Comparison of ENCODE assay signal across 26 cellular contexts in genomic region chr5:157865844-157866243, GRCh38. TPM values are rescaled to one million over a fixed set of nuclear protein-coding genes. Genes with fewer than 3 reads are reported as not detected.
A peak's percentile ranks its signal among the peaks of the same experiment; 100 is the strongest.
DNase-seq lines count a peak whose midpoint lies in the region; ATAC-seq and TF ChIP-seq lines count a peak whose summit lies in the region.
"Had no signal": no experiment of that assay in that cellular context is flagged by ENCODE, and none has a peak within 500 bp of the region (broad histone marks: within the 10 kb centered on the region; RNA-seq: fewer than 3 reads in every experiment).

No MANE protein-coding gene starts in this region.

- no peak for TF ChIP-seq POLR2A in GM18505 (IDR thresholded peaks at IDR 0.05; ENCODE audit: borderline replicate concordance, extremely low read depth, insufficient read depth, insufficient read length)

- no peak overlapping the region for H3K27ac ChIP-seq in aorta (ENCODE audit: low read depth in 1 of 2, low read length in 2 of 2)
- H3K27ac ChIP-seq: cardiac muscle cell, HL-60, lower lobe of right lung, neutrophil, stomach, tibial nerve had no signal

- peak; percentile 62 for DNase-seq in AG08396 (ENCODE audit: low spot score)
- peak; percentile 6 for DNase-seq in NCI-H69 (lab: John Stamatoyannopoulos, UW)
- DNase-seq in epithelial cell of esophagus (ENCODE audit: low read depth): peak; percentile 69
- no peak for DNase-seq in mucosa of descending colon
- DNase-seq in aorta: no peak
- no peak for DNase-seq in NCI-H748 (lab: John Stamatoyannopoulos, UW; ENCODE audit: unreplicated experiment)
- DNase-seq: activated B cell treated with CpG ODN at 0.5 μM for 24 hours; activated CD4-positive, alpha-beta T cell treated with anti-CD3 and anti-CD28 coated beads, Interleukin-2, amount 50 U/mL, for 48 hours; activated CD8-positive, alpha-beta memory T cell treated with anti-CD3 and anti-CD28 coated beads, Interleukin-2, amount 50 U/mL, for 48 hours; activated effector memory CD4-positive, alpha-beta T cell treated with anti-CD3 and anti-CD28 coated beads, Interleukin-2, amount 50 U/mL, for 16 hours; C1 segment of cervical spinal cord; cortex of kidney; foreskin melanocyte; lower lobe of right lung; MM.1S; NCI-H2171; NCI-H748 treated with DMSO at 0.1 percent for 48 hours; stimulated activated CD4-positive, alpha-beta T cell treated with anti-CD3 and anti-CD28 coated beads, Interleukin-12 subunit alpha, Interleukin-12 subunit beta, amount 100 ng/mL, for 4 hours; stomach; T1000 had no signal

- H3K4me1 ChIP-seq in mucosa of descending colon (ENCODE audit: low read depth) (peaks cover 7% of the 10 kb centered on the region), aorta (ENCODE audit: control insufficient read depth in 1 of 2, insufficient read depth in 2 of 2, low read length in 2 of 2) (no peaks in the 10 kb centered on the region)
- H3K4me1 ChIP-seq: lower lobe of right lung, tibial nerve had no signal

- ATAC-seq in mucosa of descending colon (peak; percentile 73), aorta (ENCODE audit: low FRiP score) (no peak), HG03457 (IDR thresholded peaks at IDR 0.05; ENCODE audit: unreplicated experiment) (no peak), GM18505 (IDR thresholded peaks at IDR 0.05; ENCODE audit: unreplicated experiment) (no peak)
- ATAC-seq: lower lobe of right lung had no signal

- intact Hi-C loops in mucosa of descending colon (cut with DNase I, micrococcal nuclease): no loop called here
- intact Hi-C loops in aorta (cut with DNase I): no loop called here

- 72 to 73% methylated on average over 4 of the region's 4 CpGs for WGBS in aorta, 2 donors

- H3K9me3 ChIP-seq in mucosa of descending colon: no peaks in the 10 kb centered on the region
- H3K9me3 ChIP-seq in aorta (ENCODE audit: control insufficient read depth, low read length): no peaks in the 10 kb centered on the region
- H3K9me3 ChIP-seq: lower lobe of right lung, neutrophil, stomach, tibial nerve had no signal

- H3K36me3 ChIP-seq in mucosa of descending colon (ENCODE audit: low read depth): no peaks in the 10 kb centered on the region
- no peaks in the 10 kb centered on the region for H3K36me3 ChIP-seq in aorta (ENCODE audit: control insufficient read depth in 1 of 2, insufficient read depth in 2 of 2, low read length in 1 of 2)
- H3K36me3 ChIP-seq: cardiac muscle cell, lower lobe of right lung, neutrophil, stomach, tibial nerve had no signal

- no peaks in the 10 kb centered on the region for H3K27me3 ChIP-seq in aorta (ENCODE audit: control insufficient read depth in 1 of 2, insufficient read depth in 2 of 2, low read length in 1 of 2)
- H3K27me3 ChIP-seq: cardiac muscle cell, neutrophil, stomach, tibial nerve had no signal

- no peak overlapping the region for H3K4me3 ChIP-seq in epithelial cell of esophagus (ENCODE audit: low read length)
- H3K4me3 ChIP-seq in mucosa of descending colon: no peak overlapping the region
- no peak overlapping the region for H3K4me3 ChIP-seq in aorta (ENCODE audit: low read length in 2 of 2)
- H3K4me3 ChIP-seq: cardiac muscle cell, lower lobe of right lung, stomach, tibial nerve had no signal

- TF ChIP-seq CTCF in epithelial cell of esophagus (IDR thresholded peaks at IDR 0.05; ENCODE audit: insufficient read depth, low read depth, low read length, missing control alignments) (no peak), mucosa of descending colon (IDR thresholded peaks at IDR 0.05) (no peak)

RNA-seq across cellular contexts. Expression of gene CLINT1, which starts 6.9 kb away (rescaled TPM):
- 100 to 1,000 TPM in 2 of 3 donors, 10 to 100 TPM in 1; 90.8 to 131 (median 127) TPM for total RNA-seq in mucosa of descending colon
- 10 to 100 TPM; 57.1 to 60.9 TPM for total RNA-seq in aorta
- polyA plus RNA-seq in aorta: 10 to 100 TPM; 31.7 to 31.9 TPM

Comparison
In these comparisons a context has a peak if more than half of its experiments do, and no peak if none do; other contexts are left out.
1. DNase-seq: peak in AG08396 (single experiment), NCI-H69 (single experiment) and epithelial cell of esophagus (single experiment); none in mucosa of descending colon (0 of 3), aorta (0 of 2) and NCI-H748 (single experiment).